In genomic region chr11:1937616-1938342, GRCh38 we compare ENCODE assay signal across 25 cellular contexts. TPM values are rescaled to one million over a fixed set of nuclear protein-coding genes. Genes with fewer than 3 reads are reported as not detected.
A peak's percentile ranks its signal among the peaks of the same experiment; 100 is the strongest.
DNase-seq lines count a peak whose midpoint lies in the region; ATAC-seq and TF ChIP-seq lines count a peak whose summit lies in the region.
"Had no signal": no experiment of that assay in that cellular context is flagged by ENCODE, and none has a peak within 500 bp of the region (broad histone marks: within the 10 kb centered on the region; RNA-seq: fewer than 3 reads in every experiment).

No MANE protein-coding gene starts in this region.

- POLR2A ChIA-PET in activated CD8-positive, alpha-beta T cell treated with anti-CD3 and anti-CD28 coated beads for 36 hours (lab: Charles Lee) = no interaction called here
- POLR2A ChIA-PET in activated CD8-positive, alpha-beta T cell treated with anti-CD3 and anti-CD28 coated beads, Interleukin-2, amount 10 ng/mL, durations not matched to agents 7 days and 5 days (lab: Charles Lee) = no interaction called here

- H3K27ac ChIP-seq in RWPE2 (ENCODE audit: poor library complexity, severe bottlenecking) (no peak overlapping the region), psoas muscle (no peak overlapping the region)
- H3K27ac ChIP-seq: C4-2B, SK-N-MC had no signal

- intact Hi-C loops in activated CD8-positive, alpha-beta T cell treated with anti-CD3 and anti-CD28 coated beads for 36 hours (cut with micrococcal nuclease) = loop anchor here (2.0 to 5.0 kb wide), 2 partner anchors 23 to 40 kb away; no protein-coding TSS in a partner anchor
- intact Hi-C loops in left colon (cut with DNase I, micrococcal nuclease) = no loop called here
- intact Hi-C loops in psoas muscle (cut with DNase I) = loop anchor here in 1 of 2 donors (1.0 kb wide), 1 partner anchor 28 kb away; no protein-coding TSS in a partner anchor

- no peaks in the 10 kb centered on the region for H3K4me1 ChIP-seq in RWPE2 (ENCODE audit: insufficient read depth, poor library complexity, severe bottlenecking)
- H3K4me1 ChIP-seq in psoas muscle = no peaks in the 10 kb centered on the region

- no peak overlapping the region for H3K27ac Mint-ChIP-seq in activated CD8-positive, alpha-beta T cell treated with anti-CD3 and anti-CD28 coated beads for 36 hours
- H3K27ac Mint-ChIP-seq in activated CD8-positive, alpha-beta T cell treated with anti-CD3 and anti-CD28 coated beads, Interleukin-2, amount 10 ng/mL, durations not matched to agents 7 days and 5 days = no peak overlapping the region
- H3K27ac Mint-ChIP-seq in osteocyte (ENCODE audit: unreplicated experiment) = no peak overlapping the region
- H3K27ac Mint-ChIP-seq: activated naive CD4-positive, alpha-beta T cell treated with anti-CD3 and anti-CD28 coated beads, Interleukin-2, amount 50 U/mL, for 24 hours; stimulated activated naive B cell treated with anti-CD40 and anti-IgM and Interleukin-4, amounts not matched to agents 10 μg/mL and 1 μg/mL and 100 μg/mL, for 72 hours had no signal

- H3K36me3 ChIP-seq in RWPE2 (ENCODE audit: low read depth) (no peaks in the 10 kb centered on the region), psoas muscle (ENCODE audit: insufficient read depth in 1 of 2, low read depth in 1 of 2) (peaks cover 0 to 53% of the 10 kb centered on the region in 2 donors)
- H3K36me3 ChIP-seq: tibial nerve had no signal

- no peaks in the 10 kb centered on the region for H3K9me3 ChIP-seq in RWPE2 (ENCODE audit: severe bottlenecking)
- H3K9me3 ChIP-seq in psoas muscle = no peaks in the 10 kb centered on the region
- H3K9me3 ChIP-seq: tibial nerve had no signal

- peaks cover 12% of the 10 kb centered on the region for H3K4me1 Mint-ChIP-seq in activated CD8-positive, alpha-beta T cell treated with anti-CD3 and anti-CD28 coated beads for 36 hours (ENCODE audit: low read depth)
- peaks cover 7% of the 10 kb centered on the region for H3K4me1 Mint-ChIP-seq in activated CD8-positive, alpha-beta T cell treated with anti-CD3 and anti-CD28 coated beads, Interleukin-2, amount 10 ng/mL, durations not matched to agents 7 days and 5 days (ENCODE audit: low read depth)
- H3K4me1 Mint-ChIP-seq in osteocyte (ENCODE audit: unreplicated experiment) = no peaks in the 10 kb centered on the region

- no peaks in the 10 kb centered on the region for H3K27me3 ChIP-seq in RWPE2 (ENCODE audit: insufficient read depth, poor library complexity, severe bottlenecking)
- H3K27me3 ChIP-seq in psoas muscle (ENCODE audit: insufficient read depth in 3 of 3, low read length in 2 of 3) = no peaks in the 10 kb centered on the region
- H3K27me3 ChIP-seq: tibial nerve had no signal

- CTCF ChIA-PET in activated CD8-positive, alpha-beta T cell treated with anti-CD3 and anti-CD28 coated beads for 36 hours (lab: Charles Lee) = interaction anchor here (1.0 to 1.1 kb wide), 2 partner anchors 56 to 105 kb away, joined by 3 to 5 read pairs; no protein-coding TSS in a partner anchor
- CTCF ChIA-PET in activated CD8-positive, alpha-beta T cell treated with anti-CD3 and anti-CD28 coated beads, Interleukin-2, amount 10 ng/mL, durations not matched to agents 7 days and 5 days (lab: Charles Lee) = interaction anchor here (1.1 kb wide), 1 partner anchor 285 kb away, joined by 4 read pairs; no protein-coding TSS in a partner anchor

- H3K27me3 Mint-ChIP-seq in activated CD8-positive, alpha-beta T cell treated with anti-CD3 and anti-CD28 coated beads for 36 hours = no peaks in the 10 kb centered on the region
- H3K27me3 Mint-ChIP-seq in activated CD8-positive, alpha-beta T cell treated with anti-CD3 and anti-CD28 coated beads, Interleukin-2, amount 10 ng/mL, durations not matched to agents 7 days and 5 days (ENCODE audit: low read depth) = peaks cover 2% of the 10 kb centered on the region
- H3K27me3 Mint-ChIP-seq in osteocyte (ENCODE audit: unreplicated experiment) = peaks cover 9% of the 10 kb centered on the region
- H3K27me3 Mint-ChIP-seq: activated naive CD4-positive, alpha-beta T cell treated with anti-CD3 and anti-CD28 coated beads, Interleukin-2, amount 50 U/mL, for 24 hours; brain had no signal

- no peak for TF ChIP-seq CTCF in activated CD8-positive, alpha-beta T cell treated with anti-CD3 and anti-CD28 coated beads for 36 hours (IDR thresholded peaks at IDR 0.05)
- TF ChIP-seq CTCF in RWPE2 (IDR thresholded peaks at IDR 0.05; ENCODE audit: poor library complexity, severe bottlenecking) = no peak
- no peak for TF ChIP-seq CTCF in psoas muscle (IDR thresholded peaks at IDR 0.05)
- no peak for TF ChIP-seq CTCF in osteocyte (IDR thresholded peaks at IDR 0.05)

- WGBS in psoas muscle, 3 donors = 74 to 90% (median 77%) methylated on average over 35 of the region's 35 CpGs

- DNase-seq in activated CD8-positive, alpha-beta T cell treated with anti-CD3 and anti-CD28 coated beads for 36 hours = peak; percentile 1
- DNase-seq in activated CD8-positive, alpha-beta T cell treated with anti-CD3 and anti-CD28 coated beads, Interleukin-2, amount 10 ng/mL, durations not matched to agents 7 days and 5 days = no peak
- DNase-seq in RWPE2 (ENCODE audit: low spot score) (peak; percentile 61), left colon (peak; percentile 3 to 22), psoas muscle (peak; percentile 14 to 51), AG08396 (ENCODE audit: low spot score) (no peak), putamen (ENCODE audit: low spot score) (no peak), osteocyte (ENCODE audit: extremely low spot score, unreplicated experiment) (no peak)
- DNase-seq: activated CD4-positive, alpha-beta T cell treated with anti-CD3 and anti-CD28 coated beads, Interleukin-2, amount 50 U/mL, for 1 hour; cortex of kidney; DMS153; foreskin fibroblast; NCI-H1417; NCI-H774; stimulated activated naive B cell treated with anti-CD40 and anti-IgM and Interleukin-4, amounts not matched to agents 10 μg/mL and 1 μg/mL and 100 μg/mL, for 72 hours; T1000 had no signal

- H3K4me3 ChIP-seq in RWPE2 (ENCODE audit: severe bottlenecking) = no peak overlapping the region
- H3K4me3 ChIP-seq in psoas muscle = no peak overlapping the region
- H3K4me3 ChIP-seq: SK-N-MC, tibial nerve had no signal

- ATAC-seq in activated CD8-positive, alpha-beta T cell treated with anti-CD3 and anti-CD28 coated beads for 36 hours = no peak
- no peak for ATAC-seq in activated CD8-positive, alpha-beta T cell treated with anti-CD3 and anti-CD28 coated beads, Interleukin-2, amount 10 ng/mL, durations not matched to agents 7 days and 5 days
- ATAC-seq in RWPE2 (ENCODE audit: low read depth) = no peak
- no peak for ATAC-seq in left colon
- peak in 3 of 4 donors; percentile 20 to 31 (median 23) for ATAC-seq in psoas muscle
- ATAC-seq: stimulated activated naive B cell treated with anti-CD40 and anti-IgM and Interleukin-4, amounts not matched to agents 10 μg/mL and 1 μg/mL and 100 μg/mL, for 72 hours had no signal

- no peak overlapping the region for H3K4me3 Mint-ChIP-seq in activated CD8-positive, alpha-beta T cell treated with anti-CD3 and anti-CD28 coated beads for 36 hours
- H3K4me3 Mint-ChIP-seq in activated CD8-positive, alpha-beta T cell treated with anti-CD3 and anti-CD28 coated beads, Interleukin-2, amount 10 ng/mL, durations not matched to agents 7 days and 5 days = no peak overlapping the region
- no peak overlapping the region for H3K4me3 Mint-ChIP-seq in osteocyte (ENCODE audit: unreplicated experiment)
- H3K4me3 Mint-ChIP-seq: activated naive CD4-positive, alpha-beta T cell treated with anti-CD3 and anti-CD28 coated beads, Interleukin-2, amount 50 U/mL, for 24 hours; brain; stimulated activated naive B cell treated with anti-CD40 and anti-IgM and Interleukin-4, amounts not matched to agents 10 μg/mL and 1 μg/mL and 100 μg/mL, for 72 hours had no signal

- no peaks in the 10 kb centered on the region for H3K36me3 Mint-ChIP-seq in activated CD8-positive, alpha-beta T cell treated with anti-CD3 and anti-CD28 coated beads for 36 hours (ENCODE audit: low read depth)
- no peaks in the 10 kb centered on the region for H3K36me3 Mint-ChIP-seq in activated CD8-positive, alpha-beta T cell treated with anti-CD3 and anti-CD28 coated beads, Interleukin-2, amount 10 ng/mL, durations not matched to agents 7 days and 5 days (ENCODE audit: low read depth)
- H3K36me3 Mint-ChIP-seq in osteocyte (ENCODE audit: unreplicated experiment) = peaks cover 3% of the 10 kb centered on the region
- H3K36me3 Mint-ChIP-seq: activated naive CD4-positive, alpha-beta T cell treated with anti-CD3 and anti-CD28 coated beads, Interleukin-2, amount 50 U/mL, for 24 hours; brain had no signal

- no peaks in the 10 kb centered on the region for H3K9me3 Mint-ChIP-seq in activated CD8-positive, alpha-beta T cell treated with anti-CD3 and anti-CD28 coated beads for 36 hours
- H3K9me3 Mint-ChIP-seq in activated CD8-positive, alpha-beta T cell treated with anti-CD3 and anti-CD28 coated beads, Interleukin-2, amount 10 ng/mL, durations not matched to agents 7 days and 5 days (ENCODE audit: insufficient read depth) = no peaks in the 10 kb centered on the region
- no peaks in the 10 kb centered on the region for H3K9me3 Mint-ChIP-seq in osteocyte (ENCODE audit: unreplicated experiment)
- H3K9me3 Mint-ChIP-seq: activated naive CD4-positive, alpha-beta T cell treated with anti-CD3 and anti-CD28 coated beads, Interleukin-2, amount 50 U/mL, for 24 hours; stimulated activated naive B cell treated with anti-CD40 and anti-IgM and Interleukin-4, amounts not matched to agents 10 μg/mL and 1 μg/mL and 100 μg/mL, for 72 hours had no signal

RNA-seq across cellular contexts. Expression of gene MRPL23, which starts 9.4 kb away (rescaled TPM):
- total RNA-seq in activated CD8-positive, alpha-beta T cell treated with anti-CD3 and anti-CD28 coated beads for 36 hours = 100 to 1,000 TPM; 134 to 145 TPM
- total RNA-seq in activated CD8-positive, alpha-beta T cell treated with anti-CD3 and anti-CD28 coated beads, Interleukin-2, amount 10 ng/mL, durations not matched to agents 7 days and 5 days = 100 to 1,000 TPM; 109 to 110 TPM
- total RNA-seq in left colon = 10 to 100 TPM; 65.8 to 79.0 TPM
- 10 to 100 TPM; 46.3 to 91.8 (median 66.9) TPM for total RNA-seq in psoas muscle
- 100 to 1,000 TPM in 2 of 3 donors, 10 to 100 TPM in 1; 75.4 to 163 (median 130) TPM for polyA plus RNA-seq in psoas muscle
- 28.0 and 29.2 TPM in 2 replicates for total RNA-seq in osteocyte

RNA-seq across cellular contexts. Expression of gene TNNT3, which starts 18.3 kb away (rescaled TPM):
- 1 to 10 TPM; 4.9 to 5.4 TPM for total RNA-seq in activated CD8-positive, alpha-beta T cell treated with anti-CD3 and anti-CD28 coated beads for 36 hours
- total RNA-seq in activated CD8-positive, alpha-beta T cell treated with anti-CD3 and anti-CD28 coated beads, Interleukin-2, amount 10 ng/mL, durations not matched to agents 7 days and 5 days = 1 to 10 TPM; 2.6 to 2.8 TPM
- total RNA-seq in left colon (under 1 TPM in 1 of 2 donors, not detected in 1; 0.73 TPM), psoas muscle (1,000 to 10,000 TPM; 1,884 to 7,638 (median 4,017) TPM), osteocyte (2.6 and 4.4 TPM in 2 replicates)
- polyA plus RNA-seq in psoas muscle = 1,000 to 10,000 TPM; 1,367 to 5,833 (median 3,289) TPM
- total RNA-seq: A673, HT1080, pulmonary artery endothelial cell had no signal

RNA-seq across cellular contexts. Expression of gene PRR33, which starts 46.1 kb away (rescaled TPM):
- total RNA-seq in activated CD8-positive, alpha-beta T cell treated with anti-CD3 and anti-CD28 coated beads for 36 hours = under 1 TPM; 0.16 to 0.20 TPM
- under 1 TPM in 1 of 2 experiments, not detected in 1; 0.08 TPM for total RNA-seq in activated CD8-positive, alpha-beta T cell treated with anti-CD3 and anti-CD28 coated beads, Interleukin-2, amount 10 ng/mL, durations not matched to agents 7 days and 5 days
- total RNA-seq in left colon (not detected), psoas muscle (1 to 10 TPM; 1.6 to 8.9 (median 2.4) TPM), osteocyte (not detected in 2 replicates)
- polyA plus RNA-seq in psoas muscle = under 1 TPM; 0.16 to 1.00 (median 0.61) TPM
- total RNA-seq: A673, HT1080, lower leg skin, pulmonary artery endothelial cell, tibial nerve had no signal

RNA-seq across cellular contexts. Expression of gene H19, which starts 59.9 kb away (rescaled TPM):
- not detected for total RNA-seq in activated CD8-positive, alpha-beta T cell treated with anti-CD3 and anti-CD28 coated beads for 36 hours
- total RNA-seq in activated CD8-positive, alpha-beta T cell treated with anti-CD3 and anti-CD28 coated beads, Interleukin-2, amount 10 ng/mL, durations not matched to agents 7 days and 5 days = not detected
- total RNA-seq in left colon (10 to 100 TPM in 1 of 2 donors, 1 to 10 TPM in 1; 7.4 to 14.2 TPM), psoas muscle (over 10,000 TPM in 1 of 4 donors, 1,000 to 10,000 TPM in 3; 2,069 to 10,740 (median 4,409) TPM), osteocyte (1,569 and 1,806 TPM in 2 replicates)
- 1,000 to 10,000 TPM; 1,446 to 5,104 (median 4,933) TPM for polyA plus RNA-seq in psoas muscle
- total RNA-seq: A673 had no signal

Comparison
In these comparisons a context has a peak if more than half of its experiments do, and no peak if none do; other contexts are left out.
1. DNase-seq: peak in activated CD8-positive, alpha-beta T cell treated with anti-CD3 and anti-CD28 coated beads for 36 hours (single experiment), RWPE2 (single experiment), left colon (2 of 2) and psoas muscle (2 of 2); none in activated CD8-positive, alpha-beta T cell treated with anti-CD3 and anti-CD28 coated beads, Interleukin-2, amount 10 ng/mL, durations not matched to agents 7 days and 5 days (single experiment), AG08396 (single experiment), putamen (single experiment) and osteocyte (single experiment).
2. ATAC-seq: peak in psoas muscle (3 of 4); none in activated CD8-positive, alpha-beta T cell treated with anti-CD3 and anti-CD28 coated beads for 36 hours (single experiment), activated CD8-positive, alpha-beta T cell treated with anti-CD3 and anti-CD28 coated beads, Interleukin-2, amount 10 ng/mL, durations not matched to agents 7 days and 5 days (single experiment), RWPE2 (single experiment) and left colon (single experiment).
3. RNA of gene TNNT3, which starts 18.3 kb away (total RNA-seq): 1,884 to 7,638 TPM in psoas muscle; 4.9 to 5.4 TPM in activated CD8-positive, alpha-beta T cell treated with anti-CD3 and anti-CD28 coated beads for 36 hours, 2.6 to 2.8 TPM in activated CD8-positive, alpha-beta T cell treated with anti-CD3 and anti-CD28 coated beads, Interleukin-2, amount 10 ng/mL, durations not matched to agents 7 days and 5 days, 2.6 to 4.4 TPM in osteocyte and 0.73 TPM in left colon; every median in the first group is over 100 times any median in the second.